In genomic region chr14:58598028-58598850, GRCh38 we compare ENCODE assay signal across 25 cellular contexts. TPM values are rescaled to one million over a fixed set of nuclear protein-coding genes. Genes with fewer than 3 reads are reported as not detected.
DNase-seq lines count a peak whose midpoint lies in the region; ATAC-seq lines count a peak whose summit lies in the region.
"Had no signal": no experiment of that assay in that cellular context is flagged by ENCODE, and none has a peak within 500 bp of the region (broad histone marks: within the 10 kb centered on the region; RNA-seq: fewer than 3 reads in every experiment).

No MANE protein-coding gene starts in this region.

- H3K27ac Mint-ChIP-seq in activated naive CD4-positive, alpha-beta T cell treated with anti-CD3 and anti-CD28 coated beads for 36 hours = no peak overlapping the region
- H3K27ac Mint-ChIP-seq in activated naive CD8-positive, alpha-beta T cell treated with anti-CD3 and anti-CD28 coated beads, Interleukin-2, amount 10 ng/mL, durations not matched to agents 7 days and 5 days = no peak overlapping the region
- H3K27ac Mint-ChIP-seq: endodermal cell; immature natural killer cell; naive B cell; stimulated activated memory B cell treated with anti-CD40 and anti-IgM and Interleukin-4, amounts not matched to agents 10 μg/mL and 1 μg/mL and 100 μg/mL, for 72 hours had no signal

- no peaks in the 10 kb centered on the region for H3K9me3 Mint-ChIP-seq in activated naive CD4-positive, alpha-beta T cell treated with anti-CD3 and anti-CD28 coated beads for 36 hours
- H3K9me3 Mint-ChIP-seq in activated naive CD8-positive, alpha-beta T cell treated with anti-CD3 and anti-CD28 coated beads, Interleukin-2, amount 10 ng/mL, durations not matched to agents 7 days and 5 days = no peaks in the 10 kb centered on the region
- H3K9me3 Mint-ChIP-seq: endodermal cell; immature natural killer cell; naive B cell; stimulated activated memory B cell treated with anti-CD40 and anti-IgM and Interleukin-4, amounts not matched to agents 10 μg/mL and 1 μg/mL and 100 μg/mL, for 72 hours had no signal

- no peaks in the 10 kb centered on the region for H3K36me3 Mint-ChIP-seq in activated naive CD4-positive, alpha-beta T cell treated with anti-CD3 and anti-CD28 coated beads for 36 hours (ENCODE audit: low read depth)
- H3K36me3 Mint-ChIP-seq in activated naive CD8-positive, alpha-beta T cell treated with anti-CD3 and anti-CD28 coated beads, Interleukin-2, amount 10 ng/mL, durations not matched to agents 7 days and 5 days = no peaks in the 10 kb centered on the region
- H3K36me3 Mint-ChIP-seq: immature natural killer cell; naive B cell; stimulated activated memory B cell treated with anti-CD40 and anti-IgM and Interleukin-4, amounts not matched to agents 10 μg/mL and 1 μg/mL and 100 μg/mL, for 72 hours had no signal

- peaks cover 3% of the 10 kb centered on the region for H3K27me3 Mint-ChIP-seq in activated naive CD4-positive, alpha-beta T cell treated with anti-CD3 and anti-CD28 coated beads for 36 hours (ENCODE audit: low read depth)
- peaks cover 7% of the 10 kb centered on the region for H3K27me3 Mint-ChIP-seq in activated naive CD8-positive, alpha-beta T cell treated with anti-CD3 and anti-CD28 coated beads, Interleukin-2, amount 10 ng/mL, durations not matched to agents 7 days and 5 days
- H3K27me3 Mint-ChIP-seq: naive B cell; stimulated activated memory B cell treated with anti-CD40 and anti-IgM and Interleukin-4, amounts not matched to agents 10 μg/mL and 1 μg/mL and 100 μg/mL, for 72 hours had no signal

- intact Hi-C loops in activated naive CD4-positive, alpha-beta T cell treated with anti-CD3 and anti-CD28 coated beads for 36 hours (cut with micrococcal nuclease) = loop anchor here (1.0 to 5.0 kb wide), 3 partner anchors 26 to 39 kb away; partner anchors contain the start of gene DACT1

- ATAC-seq in activated naive CD8-positive, alpha-beta T cell treated with anti-CD3 and anti-CD28 coated beads, Interleukin-2, amount 10 ng/mL, durations not matched to agents 7 days and 5 days (ENCODE audit: low read depth) = peak; percentile 82
- peak; percentile 50 for ATAC-seq in stimulated activated naive CD8-positive, alpha-beta T cell treated with anti-CD3 and anti-CD28 coated beads, Interleukin-15, Interleukin-2, amounts not matched to agents 100 U/mL and 50 U/mL, for 24 hours
- ATAC-seq in HG03280 (IDR thresholded peaks at IDR 0.05; ENCODE audit: unreplicated experiment) = no peak
- ATAC-seq: gastrocnemius medialis; left lung; stimulated activated memory B cell treated with anti-CD40 and anti-IgM and Interleukin-4, amounts not matched to agents 10 μg/mL and 1 μg/mL and 100 μg/mL, for 72 hours had no signal

- H3K4me3 ChIP-seq in Jurkat, Clone E6-1 (ENCODE audit: low read length) = no peak overlapping the region
- H3K4me3 ChIP-seq: esophagus squamous epithelium, gastrocnemius medialis, hepatocyte, left lung, SK-N-MC, testis had no signal

- POLR2A ChIA-PET in activated naive CD8-positive, alpha-beta T cell treated with anti-CD3 and anti-CD28 coated beads, Interleukin-2, amount 10 ng/mL, durations not matched to agents 7 days and 5 days (lab: Charles Lee) = no interaction called here

- peak; percentile 39 for DNase-seq in activated naive CD4-positive, alpha-beta T cell treated with anti-CD3 and anti-CD28 coated beads for 36 hours
- DNase-seq in activated naive CD4-positive, alpha-beta T cell treated with anti-CD3 and anti-CD28 coated beads, Interleukin-2, amount 50 U/mL, for 16 hours = no peak
- peak; percentile 87 for DNase-seq in Jurkat, Clone E6-1 (ENCODE audit: low read depth, low spot score)
- DNase-seq in activated naive CD8-positive, alpha-beta T cell treated with anti-CD3 and anti-CD28 coated beads, Interleukin-2, amount 10 ng/mL, durations not matched to agents 7 days and 5 days = no peak
- no peak for DNase-seq in stimulated activated naive CD8-positive, alpha-beta T cell treated with anti-CD3 and anti-CD28 coated beads, Interleukin-15, Interleukin-2, amounts not matched to agents 100 U/mL and 50 U/mL, for 24 hours
- no peak for DNase-seq in activated effector memory CD4-positive, alpha-beta T cell treated with anti-CD3 and anti-CD28 coated beads, Interleukin-2, amount 50 U/mL, for 16 hours
- no peak for DNase-seq in activated gamma-delta T cell treated with Interleukin-2 at 50 U/mL for 16 hours
- DNase-seq: ACHN; activated CD4-positive, alpha-beta T cell treated with anti-CD3 and anti-CD28 coated beads, Interleukin-2, amount 50 U/mL, for 4 hours; endodermal cell; esophagus squamous epithelium; gastrocnemius medialis; immature natural killer cell; left lung; naive B cell; NCI-H1105; NCI-H1930; NCI-H526 treated with DMSO at 0.1 percent for 48 hours; RPMI8226; stimulated activated CD4-positive, alpha-beta T cell treated with anti-CD3 and anti-CD28 coated beads, Interleukin-4, amount 100 ng/mL, for 1 hour; testis had no signal

- H3K4me3 Mint-ChIP-seq in activated naive CD4-positive, alpha-beta T cell treated with anti-CD3 and anti-CD28 coated beads for 36 hours = no peak overlapping the region
- peak overlapping the region; percentile 6 for H3K4me3 Mint-ChIP-seq in activated naive CD8-positive, alpha-beta T cell treated with anti-CD3 and anti-CD28 coated beads, Interleukin-2, amount 10 ng/mL, durations not matched to agents 7 days and 5 days
- H3K4me3 Mint-ChIP-seq: endodermal cell; immature natural killer cell; naive B cell; stimulated activated memory B cell treated with anti-CD40 and anti-IgM and Interleukin-4, amounts not matched to agents 10 μg/mL and 1 μg/mL and 100 μg/mL, for 72 hours had no signal

- CTCF ChIA-PET in activated naive CD4-positive, alpha-beta T cell treated with anti-CD3 and anti-CD28 coated beads for 36 hours (lab: Charles Lee) = interaction anchor here (0.7 to 1.5 kb wide), 5 partner anchors 10 to 40 kb away, joined by 3 to 4 read pairs (median 3); no protein-coding TSS in a partner anchor

- H3K4me1 Mint-ChIP-seq in activated naive CD4-positive, alpha-beta T cell treated with anti-CD3 and anti-CD28 coated beads for 36 hours (ENCODE audit: low read depth) = peaks cover 43% of the 10 kb centered on the region
- H3K4me1 Mint-ChIP-seq in activated naive CD8-positive, alpha-beta T cell treated with anti-CD3 and anti-CD28 coated beads, Interleukin-2, amount 10 ng/mL, durations not matched to agents 7 days and 5 days = peaks cover 24% of the 10 kb centered on the region
- H3K4me1 Mint-ChIP-seq: endodermal cell; immature natural killer cell; naive B cell; stimulated activated memory B cell treated with anti-CD40 and anti-IgM and Interleukin-4, amounts not matched to agents 10 μg/mL and 1 μg/mL and 100 μg/mL, for 72 hours had no signal

RNA-seq across cellular contexts. Expression of gene DACT1, which starts 39.5 kb away (rescaled TPM):
- total RNA-seq in activated naive CD4-positive, alpha-beta T cell treated with anti-CD3 and anti-CD28 coated beads for 36 hours = 1 to 10 TPM; 4.0 to 5.2 TPM
- 1.2 TPM for polyA plus RNA-seq in Jurkat, Clone E6-1 (2012; ENCODE audit: insufficient read depth, insufficient read length)
- total RNA-seq in activated naive CD8-positive, alpha-beta T cell treated with anti-CD3 and anti-CD28 coated beads, Interleukin-2, amount 10 ng/mL, durations not matched to agents 7 days and 5 days = under 1 TPM; 0.50 to 0.65 TPM
- polyA plus RNA-seq: immature natural killer cell had no signal

Comparison
In these comparisons a context has a peak if more than half of its experiments do, and no peak if none do; other contexts are left out.
1. DNase-seq: peak in activated naive CD4-positive, alpha-beta T cell treated with anti-CD3 and anti-CD28 coated beads for 36 hours (single experiment) and Jurkat, Clone E6-1 (single experiment); none in activated naive CD4-positive, alpha-beta T cell treated with anti-CD3 and anti-CD28 coated beads, Interleukin-2, amount 50 U/mL, for 16 hours (single experiment), activated naive CD8-positive, alpha-beta T cell treated with anti-CD3 and anti-CD28 coated beads, Interleukin-2, amount 10 ng/mL, durations not matched to agents 7 days and 5 days (single experiment), stimulated activated naive CD8-positive, alpha-beta T cell treated with anti-CD3 and anti-CD28 coated beads, Interleukin-15, Interleukin-2, amounts not matched to agents 100 U/mL and 50 U/mL, for 24 hours (single experiment), activated effector memory CD4-positive, alpha-beta T cell treated with anti-CD3 and anti-CD28 coated beads, Interleukin-2, amount 50 U/mL, for 16 hours (single experiment) and activated gamma-delta T cell treated with Interleukin-2 at 50 U/mL for 16 hours (single experiment).